34 cellular contexts compared by ENCODE assay signal in genomic region chr5:179998485-179998884, GRCh38.
"Had no signal": no experiment of that assay in that cellular context is flagged by ENCODE, and none has a peak within 500 bp of the region (broad histone marks: within the 10 kb centered on the region; RNA-seq: fewer than 3 reads in every experiment).

No MANE protein-coding gene starts in this region.

- DNase-seq: Kasumi-1, KG1, MG63, MM.1S, MV-4-11, NCI-H1048, NCI-H1092, NCI-H1092 treated with DMSO at 0.1 percent for 48 hours, NCI-H1105, NCI-H1105 treated with DMSO at 0.1 percent for 48 hours, NCI-H1417, NCI-H1417 treated with DMSO at 0.1 percent for 48 hours, NCI-H1436, NCI-H1436 treated with DMSO at 0.1 percent for 48 hours, NCI-H146, NCI-H1694, NCI-H1694 treated with DMSO at 0.1 percent for 48 hours, NCI-H187, NCI-H187 treated with DMSO at 0.1 percent for 48 hours, NCI-H1930, NCI-H2029, NCI-H2029 treated with DMSO at 0.1 percent for 48 hours, NCI-H2081, NCI-H2081 treated with DMSO at 0.1 percent for 48 hours, NCI-H2107, NCI-H2171, NCI-H2171 treated with DMSO at 0.1 percent for 48 hours, NCI-H2227 treated with DMSO at 0.1 percent for 48 hours, NCI-H226, NCI-H345, NCI-H446, NCI-H446 treated with DMSO at 0.1 percent for 48 hours, NCI-H510A had no signal

- H3K27ac ChIP-seq: KMS-11 had no signal

- H3K9ac ChIP-seq: KMS-11 had no signal

- H3K4me3 ChIP-seq: MG63 had no signal

- H3K4me2 ChIP-seq: KMS-11 had no signal

- H3K27me3 ChIP-seq: MG63 had no signal
